In genomic region chr10:97584060-97584797, GRCh38 we compare ENCODE assay signal across 1 cellular context.
TF ChIP-seq lines count a peak whose summit lies in the region.

TSS of gene HOGA1 (plus strand) at chr10:97584389. CDS start at chr10:97584704, 315 bp downstream.

TF ChIP-seq in HepG2, 621 proteins besides CTCF, POLR2A, EP300 and RAD21 (continued from another document and continues in another):
- peak; percentile 92 for TF ChIP-seq ZNF687 (CRISPR knock-in tag; IDR thresholded peaks at IDR 0.05)
- TF ChIP-seq IRF2 (CRISPR knock-in tag; IDR thresholded peaks at IDR 0.05) = 0 out of 2 replicates have a peak, but pooled peaks have one; percentile 34
- no peak for TF ChIP-seq SSRP1 (CRISPR knock-in tag; IDR thresholded peaks at IDR 0.05)
- peak; percentile 63; the same call in 1 of the 2 replicates for TF ChIP-seq MAX (IDR thresholded peaks at IDR 0.05)
- peak; percentile 45; the same call in 1 of the 2 replicates for TF ChIP-seq TFAP4 (IDR thresholded peaks at IDR 0.05; ENCODE audit: borderline replicate concordance, low read depth)
- TF ChIP-seq SOX5 (CRISPR knock-in tag; IDR thresholded peaks at IDR 0.05; ENCODE audit: borderline replicate concordance) = 0 out of 2 replicates have a peak, but pooled peaks have one; percentile 4
- TF ChIP-seq KLF12 (CRISPR knock-in tag; IDR thresholded peaks at IDR 0.05; ENCODE audit: borderline replicate concordance) = no peak
- peak; percentile 89 for TF ChIP-seq ZFX (CRISPR knock-in tag; IDR thresholded peaks at IDR 0.05; ENCODE audit: low read depth)
- TF ChIP-seq ARHGAP35 (CRISPR knock-in tag; IDR thresholded peaks at IDR 0.05; ENCODE audit: borderline replicate concordance) = no peak
- no peak for TF ChIP-seq ZNF772 (CRISPR knock-in tag; IDR thresholded peaks at IDR 0.05)
- peak; percentile 38; the same call in 1 of the 2 replicates for TF ChIP-seq HOMEZ (CRISPR knock-in tag; IDR thresholded peaks at IDR 0.05; ENCODE audit: low read depth)
- TF ChIP-seq NFKBIZ (CRISPR knock-in tag; IDR thresholded peaks at IDR 0.05) = no peak
- 0 out of 2 replicates have a peak, but pooled peaks have one; percentile 31 for TF ChIP-seq SIN3A (IDR thresholded peaks at IDR 0.05; ENCODE audit: borderline replicate concordance, low read depth, low read length)
- peak; percentile 48; the same call in 1 of the 2 replicates for TF ChIP-seq PATZ1 (CRISPR knock-in tag; IDR thresholded peaks at IDR 0.05)
- TF ChIP-seq LCORL (IDR thresholded peaks at IDR 0.05) = no peak
- peak; percentile 14 for TF ChIP-seq LCORL (CRISPR knock-in tag; IDR thresholded peaks at IDR 0.05)
- peak; percentile 74 for TF ChIP-seq POGZ (CRISPR knock-in tag; IDR thresholded peaks at IDR 0.05)
- no peak for TF ChIP-seq ZNF276 (CRISPR knock-in tag; IDR thresholded peaks at IDR 0.05; ENCODE audit: low read depth)
- TF ChIP-seq FOSL2 (CRISPR knock-in tag; IDR thresholded peaks at IDR 0.05) = peak; percentile 39; the same call in 1 of the 2 replicates
- no peak for TF ChIP-seq ADNP (CRISPR knock-in tag; IDR thresholded peaks at IDR 0.05)
- TF ChIP-seq GMEB1 (CRISPR knock-in tag; IDR thresholded peaks at IDR 0.05; ENCODE audit: borderline replicate concordance) = no peak
- TF ChIP-seq ZNF543 (CRISPR knock-in tag; IDR thresholded peaks at IDR 0.05) = peak; percentile 38; the same call in 1 of the 2 replicates
- TF ChIP-seq SAP130 (CRISPR knock-in tag; IDR thresholded peaks at IDR 0.05; ENCODE audit: low read depth) = peak; percentile 75; the same call in 1 of the 2 replicates
- TF ChIP-seq ZNF501 (CRISPR knock-in tag; IDR thresholded peaks at IDR 0.05) = peak; percentile 23; the same call in 1 of the 2 replicates
- TF ChIP-seq KMT2B (CRISPR knock-in tag; IDR thresholded peaks at IDR 0.05) = 0 out of 2 replicates have a peak, but pooled peaks have one; percentile 27
- TF ChIP-seq ZNF570 (CRISPR knock-in tag; IDR thresholded peaks at IDR 0.05; ENCODE audit: borderline replicate concordance) = no peak
- TF ChIP-seq ATF2 (CRISPR knock-in tag; IDR thresholded peaks at IDR 0.05) = peak; percentile 56; the same call in 1 of the 2 replicates
- TF ChIP-seq GATA4 (IDR thresholded peaks at IDR 0.05; ENCODE audit: borderline replicate concordance, low read depth) = 0 out of 2 replicates have a peak, but pooled peaks have one; percentile 19
- peak; percentile 78 for TF ChIP-seq HIC2 (CRISPR knock-in tag; IDR thresholded peaks at IDR 0.05; ENCODE audit: low read depth)
- peak; percentile 57; the same call in 1 of the 2 replicates for TF ChIP-seq ZNF292 (CRISPR knock-in tag; IDR thresholded peaks at IDR 0.05; ENCODE audit: borderline replicate concordance, low read depth)
- no peak; the same call in 1 of the 2 replicates for TF ChIP-seq HCFC1 (IDR thresholded peaks at IDR 0.05; ENCODE audit: low read depth, low read length)
- TF ChIP-seq NR2C2 (CRISPR knock-in tag; IDR thresholded peaks at IDR 0.05; ENCODE audit: borderline replicate concordance) = 0 out of 2 replicates have a peak, but pooled peaks have one; percentile 28
- peak; percentile 58; the same call in 1 of the 2 replicates for TF ChIP-seq THAP11 (CRISPR knock-in tag; IDR thresholded peaks at IDR 0.05)
- peak; percentile 22; the same call in 1 of the 2 replicates for TF ChIP-seq NCOA2 (CRISPR knock-in tag; IDR thresholded peaks at IDR 0.05)
- peak; percentile 85 for TF ChIP-seq ZMYM4 (CRISPR knock-in tag; IDR thresholded peaks at IDR 0.05)
- 0 out of 2 replicates have a peak, but pooled peaks have one; percentile 43 for TF ChIP-seq CCDC6 (CRISPR knock-in tag; IDR thresholded peaks at IDR 0.05)
- 0 out of 2 replicates have a peak, but pooled peaks have one; percentile 13 for TF ChIP-seq ZNF574 (CRISPR knock-in tag; IDR thresholded peaks at IDR 0.05)
- TF ChIP-seq SP1 (IDR thresholded peaks at IDR 0.05) = no peak
- peak; percentile 60; the same call in 1 of the 2 replicates for TF ChIP-seq SP1 (CRISPR knock-in tag; IDR thresholded peaks at IDR 0.05)
- TF ChIP-seq GLI4 (CRISPR knock-in tag; IDR thresholded peaks at IDR 0.05; ENCODE audit: borderline replicate concordance) = no peak
